8 cellular contexts compared by ENCODE assay signal in genomic region chr14:61321385-61322010, GRCh38. TPM values are rescaled to one million over a fixed set of nuclear protein-coding genes. Genes with fewer than 3 reads are reported as not detected.
DNase-seq lines count a peak whose midpoint lies in the region; ATAC-seq and TF ChIP-seq lines count a peak whose summit lies in the region.

Gene PRKCH, plus strand, starts transcription at chr14:61321579. Its CDS starts 523 bp downstream, at chr14:61322102.

- no peaks in the 10 kb centered on the region for H4K20me1 ChIP-seq in osteoblast (ENCODE audit: insufficient read depth, low read length)

- H2AFZ ChIP-seq in osteoblast (ENCODE audit: low read length), result peak within 1 kb of the TSS; percentile 47

- intact Hi-C loops in testis (cut with DNase I; ENCODE audit: low total_unique reads), result loop anchor here (10.0 kb wide), 1 partner anchor 113 kb away; no protein-coding TSS in a partner anchor

- no peak for TF ChIP-seq EP300 in gastroesophageal sphincter (IDR thresholded peaks at IDR 0.05)

- TF ChIP-seq POLR2A in gastroesophageal sphincter (IDR thresholded peaks at IDR 0.05) (peak in 1 of 2 donors; percentile 30), testis (IDR thresholded peaks at IDR 0.05) (no peak)

- H3K9me3 ChIP-seq in gastroesophageal sphincter (peaks cover 0 to 7% (median 0%) of the 10 kb centered on the region in 3 donors), osteoblast (ENCODE audit: low read depth, low read length) (no peaks in the 10 kb centered on the region), testis (no peaks in the 10 kb centered on the region)

- no peaks in the 10 kb centered on the region for H3K79me2 ChIP-seq in osteoblast (ENCODE audit: insufficient read depth, low read length)

- ATAC-seq in gastroesophageal sphincter, result peak; percentile 60

- H3K36me3 ChIP-seq in gastroesophageal sphincter (no peaks in the 10 kb centered on the region), osteoblast (ENCODE audit: insufficient read depth, low read length) (no peaks in the 10 kb centered on the region), testis (ENCODE audit: low read depth, missing control alignments) (no peaks in the 10 kb centered on the region)

- peaks cover 0 to 21% (median 0%) of the 10 kb centered on the region in 3 donors for H3K4me1 ChIP-seq in gastroesophageal sphincter
- H3K4me1 ChIP-seq in osteoblast (ENCODE audit: insufficient read depth, low read length), result no peaks in the 10 kb centered on the region
- peaks cover 4% of the 10 kb centered on the region for H3K4me1 ChIP-seq in testis

- peak within 1 kb of the TSS; percentile 64 for H3K4me2 ChIP-seq in osteoblast (ENCODE audit: insufficient read depth, low read length)

- H3K4me3 ChIP-seq in HL-60 (replicated peaks; ENCODE audit: insufficient read depth, low read length), result peak within 1 kb of the TSS; percentile 63
- H3K4me3 ChIP-seq in gastroesophageal sphincter, result peak within 1 kb of the TSS; percentile 42 to 63
- peak within 1 kb of the TSS; percentile 66 for H3K4me3 ChIP-seq in osteoblast (ENCODE audit: insufficient read depth, low read length)
- H3K4me3 ChIP-seq in testis, result peak within 1 kb of the TSS; percentile 65

- WGBS in gastroesophageal sphincter (ENCODE audit: low coverage in 1 of 2), 2 donors, result no CpG with 5 or more reads among the region's 66 CpGs
- WGBS in testis, 2 donors, result 0 to 1% methylated on average over 2 to 53 of the region's 66 CpGs

- TF ChIP-seq CTCF in HL-60 (IDR thresholded peaks at IDR 0.05; ENCODE audit: insufficient read depth, low read length), result no peak
- TF ChIP-seq CTCF in gastroesophageal sphincter (IDR thresholded peaks at IDR 0.05), result peak in 2 of 4 experiments; percentile 4 to 33
- TF ChIP-seq CTCF in osteoblast (IDR thresholded peaks at IDR 0.05; ENCODE audit: extremely low read depth, low read depth, low read length), result no peak
- TF ChIP-seq CTCF in testis (IDR thresholded peaks at IDR 0.05), result no peak

- DNase-seq in NCI-H2081 (lab: John Stamatoyannopoulos, UW) (peak; percentile 47 to 55), NCI-H2081 treated with DMSO at 0.1 percent for 48 hours (lab: John Stamatoyannopoulos, UW) (no peak), HL-60 (ENCODE audit: low read depth in 1 of 2, low spot score in 1 of 2) (peak; percentile 51 to 60), RPMI8226 (peak; percentile 34), activated gamma-delta T cell treated with Interleukin-2 at 50 U/mL for 16 hours (peak; percentile 85), osteoblast (ENCODE audit: insufficient read length, low spot score, missing footprints) (peak; percentile 76), testis (peak; percentile 74)

- peaks cover 36% of the 10 kb centered on the region for H3K27me3 ChIP-seq in HL-60 (ENCODE audit: insufficient read depth, poor library complexity, severe bottlenecking)
- peaks cover 50% of the 10 kb centered on the region for H3K27me3 ChIP-seq in gastroesophageal sphincter
- H3K27me3 ChIP-seq in osteoblast (ENCODE audit: insufficient read depth, low read length), result peaks cover 48% of the 10 kb centered on the region
- no peaks in the 10 kb centered on the region for H3K27me3 ChIP-seq in testis

- H3K27ac ChIP-seq in HL-60 (replicated peaks), result no peak within 1 kb of the TSS
- H3K27ac ChIP-seq in gastroesophageal sphincter, result peak within 1 kb of the TSS; percentile 48 to 81 (median 75)
- no peak within 1 kb of the TSS for H3K27ac ChIP-seq in osteoblast (ENCODE audit: low read depth, low read length)
- H3K27ac ChIP-seq in testis, result peak within 1 kb of the TSS; percentile 13 to 75

RNA-seq across cellular contexts. Expression of gene PRKCH, which starts in this region (rescaled TPM):
- total RNA-seq in gastroesophageal sphincter (10 to 100 TPM; 17.9 to 28.7 (median 25.0) TPM), osteoblast (3.2 and 3.3 TPM in 2 replicates), testis (10 to 100 TPM; 25.4 to 26.8 TPM)
- 15.0 TPM for polyA plus RNA-seq in testis (ENCODE audit: insufficient read depth, low read depth, low replicate concordance)

Comparison
In these comparisons a context has a peak if more than half of its experiments do, and no peak if none do; other contexts are left out.
1. H3K27ac ChIP-seq: peak in gastroesophageal sphincter (4 of 4) and testis (2 of 2); none in HL-60 (single experiment) and osteoblast (single experiment).
2. Peak in every context shown above with its lines, with median percentiles within 50 percentile points of each other: H3K4me3 ChIP-seq.